23 cellular contexts compared by ENCODE assay signal in the genomic region with DNA sequence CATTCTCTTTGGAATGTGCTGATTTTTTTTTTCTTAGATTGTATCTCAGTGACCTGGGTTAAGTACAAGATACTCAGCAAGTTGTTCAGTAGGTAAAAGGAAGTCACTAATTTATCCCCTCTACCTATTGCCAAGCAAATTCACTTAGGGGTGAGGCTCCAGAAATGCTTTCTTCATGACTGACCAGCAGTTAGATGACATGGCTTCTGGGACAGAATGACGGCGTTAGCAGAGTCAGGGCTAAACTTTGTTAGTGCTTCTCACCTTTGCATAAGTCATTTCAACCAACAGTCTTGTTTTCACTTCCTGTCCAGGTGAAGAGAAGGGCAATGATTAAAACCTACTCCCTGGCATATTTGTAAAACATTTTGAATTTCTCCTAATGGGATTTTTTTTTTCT. TPM values are rescaled to one million over a fixed set of nuclear protein-coding genes. Genes with fewer than 3 reads are reported as not detected.
DNase-seq lines count a peak whose midpoint lies in the region; ATAC-seq, FAIRE-seq and TF ChIP-seq lines count a peak whose summit lies in the region.
"Had no signal": no experiment of that assay in that cellular context is flagged by ENCODE, and none has a peak within 500 bp of the region (broad histone marks: within the 10 kb centered on the region; RNA-seq: fewer than 3 reads in every experiment).

No MANE protein-coding gene starts in this region.

- H3K9me3 ChIP-seq in GM23248 (ENCODE audit: low read depth) (no peaks in the 10 kb centered on the region), PC-3 (ENCODE audit: low read length) (no peaks in the 10 kb centered on the region)
- H3K9me3 ChIP-seq: pancreas, spleen, tibial nerve had no signal

- in situ Hi-C loops in GM23248 (cut with MboI), result loop anchor here (25.0 kb wide), 1 partner anchor 545 kb away; the partner anchor contains the start of genes IFNA14 and IFNA17

- H2AFZ ChIP-seq in GM23248, result no peak overlapping the region
- H2AFZ ChIP-seq in PC-3 (ENCODE audit: low read length), result no peak overlapping the region

- no peak for FAIRE-seq in frontal cortex (lab: Jason Lieb, UNC)
- FAIRE-seq: GM19239 had no signal

- intact Hi-C loops in PC-3 (cut with micrococcal nuclease), result no loop called here

- DNase-seq in GM23248, result peak; percentile 40
- peak; percentile 30 for DNase-seq in PC-3
- DNase-seq in foreskin keratinocyte, result peak; percentile 35 to 70
- no peak for DNase-seq in frontal cortex (ENCODE audit: low spot score in 2 of 2)
- no peak for DNase-seq in MV-4-11 (lab: John Stamatoyannopoulos, UW)
- DNase-seq in NCI-H1417 treated with DMSO at 0.1 percent for 48 hours (lab: John Stamatoyannopoulos, UW), result no peak
- DNase-seq: activated CD4-positive, alpha-beta T cell treated with anti-CD3 and anti-CD28 coated beads for 36 hours; activated CD8-positive, alpha-beta memory T cell treated with anti-CD3 and anti-CD28 coated beads for 24 hours; activated gamma-delta T cell; activated naive CD8-positive, alpha-beta T cell treated with anti-CD3 and anti-CD28 coated beads, Interleukin-2, amount 10 ng/mL, durations not matched to agents 7 days and 5 days; activated T-cell treated with anti-CD3 and anti-CD28 coated beads, Interleukin-2, amount 50 U/mL, for 1 hour; CD4-positive, CD25-positive, alpha-beta regulatory T cell; H9; kidney glomerular epithelial cell; nephron progenitor cell; pancreas; right cardiac atrium; spleen had no signal

- H3K4me1 ChIP-seq in GM23248 (ENCODE audit: insufficient read depth), result peaks cover 37% of the 10 kb centered on the region
- H3K4me1 ChIP-seq in PC-3 (ENCODE audit: insufficient read depth, low read length), result peaks cover 33% of the 10 kb centered on the region
- H3K4me1 ChIP-seq in foreskin keratinocyte, result peaks cover 24% of the 10 kb centered on the region
- H3K4me1 ChIP-seq: pancreas, tibial nerve had no signal

- WGBS in GM23248 (ENCODE audit: low coverage in 1 of 2, low lambda C conversion rate in 2 of 2, missing lambda C conversion rate in 2 of 2), 2 experiments, result 64 to 66% methylated on average over 2 of the region's 2 CpGs

- H3F3A ChIP-seq in GM23248 (ENCODE audit: insufficient read depth) (peaks cover 30% of the 10 kb centered on the region), PC-3 (ENCODE audit: low read length, unreplicated experiment) (no peaks in the 10 kb centered on the region)

- H3K9ac ChIP-seq in GM23248, result no peak overlapping the region
- no peak overlapping the region for H3K9ac ChIP-seq in PC-3 (ENCODE audit: low read length)

- ATAC-seq in PC-3, result no peak
- ATAC-seq in foreskin keratinocyte, result peak; percentile 15
- no peak for ATAC-seq in HG03432 (IDR thresholded peaks at IDR 0.05; ENCODE audit: unreplicated experiment)
- ATAC-seq: activated CD4-positive, alpha-beta T cell treated with anti-CD3 and anti-CD28 coated beads for 36 hours; pancreas; right cardiac atrium; Right ventricle myocardium inferior had no signal

- H3K27ac ChIP-seq in GM23248, result no peak overlapping the region
- no peak overlapping the region for H3K27ac ChIP-seq in PC-3 (ENCODE audit: low read length)
- peak overlapping the region; percentile 27 for H3K27ac ChIP-seq in foreskin keratinocyte
- H3K27ac ChIP-seq: pancreas, spleen, tibial nerve had no signal

- no peak overlapping the region for H3K4me3 ChIP-seq in GM23248
- no peak overlapping the region for H3K4me3 ChIP-seq in PC-3 (ENCODE audit: low read length)
- H3K4me3 ChIP-seq: lung, pancreas, spleen, tibial nerve had no signal

- CTCF ChIA-PET in PC-3 (lab: Charles Lee), result no interaction called here

- H3K27me3 ChIP-seq in GM23248 (replicated peaks; ENCODE audit: insufficient read depth) (no peaks in the 10 kb centered on the region), PC-3 (ENCODE audit: low read length) (no peaks in the 10 kb centered on the region), foreskin keratinocyte (no peaks in the 10 kb centered on the region)
- H3K27me3 ChIP-seq: pancreas, spleen, tibial nerve had no signal

- BruUV-seq in PC-3 (replicated peaks; lab: Mats Ljungman, UMichigan), result no TSS peak

- H3K79me2 ChIP-seq in GM23248 (ENCODE audit: insufficient read depth) (no peaks in the 10 kb centered on the region), PC-3 (ENCODE audit: low read length) (no peaks in the 10 kb centered on the region)

- no peaks in the 10 kb centered on the region for H3K9me2 ChIP-seq in GM23248 (ENCODE audit: insufficient read depth)
- no peaks in the 10 kb centered on the region for H3K9me2 ChIP-seq in PC-3 (replicated peaks; ENCODE audit: low read length)

- H4K20me1 ChIP-seq in GM23248 (ENCODE audit: insufficient read depth) (no peaks in the 10 kb centered on the region), PC-3 (ENCODE audit: low read length) (no peaks in the 10 kb centered on the region)

- H3K4me2 ChIP-seq in GM23248 (ENCODE audit: unreplicated experiment), result peak overlapping the region; percentile 50
- no peak overlapping the region for H3K4me2 ChIP-seq in PC-3 (ENCODE audit: low read length)

- POLR2A ChIA-PET in PC-3 (lab: Charles Lee; ENCODE audit: unreplicated experiment), result no interaction called here

- H3K36me3 ChIP-seq in GM23248 (ENCODE audit: low read depth), result no peaks in the 10 kb centered on the region
- H3K36me3 ChIP-seq in PC-3 (ENCODE audit: low read depth, low read length), result no peaks in the 10 kb centered on the region
- H3K36me3 ChIP-seq: pancreas, spleen, tibial nerve had no signal

- TF ChIP-seq CTCF in PC-3 (conservative IDR thresholded peaks at IDR 0.05; ENCODE audit: low read depth, low read length) (no peak), foreskin keratinocyte (conservative IDR thresholded peaks at IDR 0.05) (no peak)

RNA-seq across cellular contexts. Expression of gene MTAP, which starts 20.2 kb away (rescaled TPM):
- total RNA-seq in GM23248 (2014; rRNA removed; shearing (Covaris generic)), result 26.7 and 29.8 TPM in 2 replicates
- polyA plus RNA-seq in GM23248 (2016; fragmentation: Nextera tagmentation; extraction: Ambion mirVana) (44.8 and 47.8 TPM in 2 replicates), foreskin keratinocyte (24.6 and 29.9 TPM in 2 replicates)
- total RNA-seq in PC-3 (2014; rRNA removed) (33.7 and 34.7 TPM in 2 replicates), foreskin keratinocyte (61.9 and 64.3 TPM in 2 replicates), frontal cortex (16.3 TPM)

Comparison
In these comparisons a context has a peak if more than half of its experiments do, and no peak if none do; other contexts are left out.
1. DNase-seq: peak in GM23248 (single experiment), PC-3 (single experiment) and foreskin keratinocyte (2 of 2); none in frontal cortex (0 of 2), MV-4-11 (single experiment) and NCI-H1417 treated with DMSO at 0.1 percent for 48 hours (single experiment).